25 cellular contexts compared by ENCODE assay signal in genomic region chr11:72647882-72648281, GRCh38. TPM values are rescaled to one million over a fixed set of nuclear protein-coding genes. Genes with fewer than 3 reads are reported as not detected.
"Had no signal": no experiment of that assay in that cellular context is flagged by ENCODE, and none has a peak within 500 bp of the region (broad histone marks: within the 10 kb centered on the region; RNA-seq: fewer than 3 reads in every experiment).

No MANE protein-coding gene starts in this region.

- H3K36me3 Mint-ChIP-seq: activated CD8-positive, alpha-beta memory T cell treated with anti-CD3 and anti-CD28 coated beads, Interleukin-2, amount 10 ng/mL, durations not matched to agents 7 days and 5 days; activated naive CD4-positive, alpha-beta T cell treated with anti-CD3 and anti-CD28 coated beads, Interleukin-2, amount 50 U/mL, for 24 hours had no signal

- H3K9me3 Mint-ChIP-seq: activated B cell treated with CpG ODN at 0.5 μM for 24 hours; activated CD4-positive, alpha-beta T cell treated with anti-CD3 and anti-CD28 coated beads, Interleukin-2, amount 10 ng/mL, durations not matched to agents 24 days and 14 days; activated naive CD4-positive, alpha-beta T cell treated with anti-CD3 and anti-CD28 coated beads, Interleukin-2, amount 50 U/mL, for 24 hours; activated T-cell treated with anti-CD3 and anti-CD28 coated beads, Interleukin-2, amount 50 U/mL, for 24 hours; activated T-helper 1 cell treated with anti-CD3 and anti-CD28 coated beads, Interleukin-12 subunit alpha, Interleukin-12 subunit beta, Interleukin-2, Interleukin-4 antibody, amounts not matched to agents 30 ng/mL and 10 ng/mL and 1 ng/mL, durations not matched to agents 14 hours and 24 hours and 36 hours had no signal

- H3K4me3 Mint-ChIP-seq: activated B cell treated with CpG ODN at 0.5 μM for 24 hours; activated CD4-positive, alpha-beta T cell treated with anti-CD3 and anti-CD28 coated beads, Interleukin-2, amount 10 ng/mL, durations not matched to agents 24 days and 14 days; activated CD8-positive, alpha-beta memory T cell treated with anti-CD3 and anti-CD28 coated beads, Interleukin-2, amount 10 ng/mL, durations not matched to agents 7 days and 5 days; activated naive CD4-positive, alpha-beta T cell treated with anti-CD3 and anti-CD28 coated beads, Interleukin-2, amount 50 U/mL, for 24 hours; activated T-cell treated with anti-CD3 and anti-CD28 coated beads, Interleukin-2, amount 50 U/mL, for 24 hours; activated T-helper 1 cell treated with anti-CD3 and anti-CD28 coated beads, Interleukin-12 subunit alpha, Interleukin-12 subunit beta, Interleukin-2, Interleukin-4 antibody, amounts not matched to agents 30 ng/mL and 10 ng/mL and 1 ng/mL, durations not matched to agents 14 hours and 24 hours and 36 hours; T-helper 17 cell had no signal

- H3K36me3 ChIP-seq: ascending aorta, cardiac muscle cell, MG63 had no signal

- H3K9me3 ChIP-seq: ascending aorta, body of pancreas, MG63 had no signal

- H3K4me1 Mint-ChIP-seq: activated B cell treated with CpG ODN at 0.5 μM for 24 hours; activated CD4-positive, alpha-beta T cell treated with anti-CD3 and anti-CD28 coated beads, Interleukin-2, amount 10 ng/mL, durations not matched to agents 24 days and 14 days; activated naive CD4-positive, alpha-beta T cell treated with anti-CD3 and anti-CD28 coated beads, Interleukin-2, amount 50 U/mL, for 24 hours had no signal

- H3K4me3 ChIP-seq: ascending aorta, body of pancreas, cardiac muscle cell, MG63 had no signal

- H3K27me3 Mint-ChIP-seq: activated naive CD4-positive, alpha-beta T cell treated with anti-CD3 and anti-CD28 coated beads, Interleukin-2, amount 50 U/mL, for 24 hours; activated T-cell treated with anti-CD3 and anti-CD28 coated beads, Interleukin-2, amount 50 U/mL, for 24 hours had no signal

- H3K27ac Mint-ChIP-seq: activated B cell treated with CpG ODN at 0.5 μM for 24 hours; activated CD4-positive, alpha-beta T cell treated with anti-CD3 and anti-CD28 coated beads, Interleukin-2, amount 10 ng/mL, durations not matched to agents 24 days and 14 days; activated CD8-positive, alpha-beta memory T cell treated with anti-CD3 and anti-CD28 coated beads, Interleukin-2, amount 10 ng/mL, durations not matched to agents 7 days and 5 days; activated naive CD4-positive, alpha-beta T cell treated with anti-CD3 and anti-CD28 coated beads, Interleukin-2, amount 50 U/mL, for 24 hours; activated T-cell treated with anti-CD3 and anti-CD28 coated beads, Interleukin-2, amount 50 U/mL, for 24 hours; activated T-helper 1 cell treated with anti-CD3 and anti-CD28 coated beads, Interleukin-12 subunit alpha, Interleukin-12 subunit beta, Interleukin-2, Interleukin-4 antibody, amounts not matched to agents 30 ng/mL and 10 ng/mL and 1 ng/mL, durations not matched to agents 14 hours and 24 hours and 36 hours; T-helper 17 cell had no signal

- DNase-seq: activated B cell treated with CpG ODN at 0.5 μM for 24 hours; activated CD4-positive, alpha-beta T cell treated with anti-CD3 and anti-CD28 coated beads for 1 hour; activated CD4-positive, alpha-beta T cell treated with anti-CD3 and anti-CD28 coated beads, Interleukin-2, amount 10 ng/mL, durations not matched to agents 24 days and 14 days; activated CD4-positive, alpha-beta T cell treated with anti-CD3 and anti-CD28 coated beads, Interleukin-2, amount 50 U/mL, for 48 hours; activated CD8-positive, alpha-beta memory T cell treated with anti-CD3 and anti-CD28 coated beads, Interleukin-2, amount 10 ng/mL, durations not matched to agents 7 days and 5 days; activated effector memory CD4-positive, alpha-beta T cell treated with Interleukin-2 at 50 U/mL for 16 hours; activated naive CD4-positive, alpha-beta T cell; activated T-cell treated with anti-CD3 and anti-CD28 coated beads, Interleukin-2, amount 50 U/mL, for 24 hours; body of pancreas; MG63; MV-4-11; NCI-H1092 treated with DMSO at 0.1 percent for 48 hours; NCI-H1417 treated with DMSO at 0.1 percent for 48 hours; NCI-H1694; NCI-H2029; NCI-H2107; NCI-H2171 treated with DMSO at 0.1 percent for 48 hours; NCI-H226; SIG-M5; T-helper 17 cell; T-helper 9 cell had no signal

- ATAC-seq: activated CD8-positive, alpha-beta memory T cell treated with anti-CD3 and anti-CD28 coated beads, Interleukin-2, amount 10 ng/mL, durations not matched to agents 7 days and 5 days; body of pancreas; T-helper 17 cell had no signal

- H3K27me3 ChIP-seq: ascending aorta, body of pancreas, MG63 had no signal

- H3K27ac ChIP-seq: ascending aorta, body of pancreas, cardiac muscle cell had no signal

RNA-seq across cellular contexts. Expression of gene PDE2A, which starts 26.3 kb away (rescaled TPM):
- polyA plus RNA-seq: cardiac muscle cell had no signal
